ENCODE assay signal across 20 cellular contexts in genomic region chrX:71991164-71991563, GRCh38.
A peak's percentile ranks its signal among the peaks of the same experiment; 100 is the strongest.
DNase-seq lines count a peak whose midpoint lies in the region; ATAC-seq and TF ChIP-seq lines count a peak whose summit lies in the region.
"Had no signal": no experiment of that assay in that cellular context is flagged by ENCODE, and none has a peak within 500 bp of the region (broad histone marks: within the 10 kb centered on the region; RNA-seq: fewer than 3 reads in every experiment).

No MANE protein-coding gene starts in this region.

- 24% methylated on average over 3 of the region's 4 CpGs; no CpG with 5 or more reads in 1 of the 2 experiments for WGBS in endodermal cell (ENCODE audit: insufficient coverage in 1 of 2, insufficient read length in 1 of 2), 2 experiments

- H3K4me1 ChIP-seq in GM23338 (ENCODE audit: insufficient read depth) (peaks cover 14% of the 10 kb centered on the region; the same call in 1 of the 2 replicates), PC-3 (ENCODE audit: insufficient read depth, low read length) (peaks cover 13% of the 10 kb centered on the region; the same call in 1 of the 2 replicates), endodermal cell (ENCODE audit: control insufficient read depth, insufficient read depth, low read length) (no peaks in the 10 kb centered on the region), rectal smooth muscle tissue (ENCODE audit: control insufficient read depth, insufficient read depth, low read length) (no peaks in the 10 kb centered on the region)
- H3K4me1 ChIP-seq: A549, BE2C had no signal

- peaks cover 19% of the 10 kb centered on the region for H3K27me3 Mint-ChIP-seq in GM23338 (ENCODE audit: insufficient read depth, low read depth, poor library complexity)
- H3K27me3 Mint-ChIP-seq in endodermal cell (ENCODE audit: insufficient read depth): no peaks in the 10 kb centered on the region
- H3K27me3 Mint-ChIP-seq in osteocyte (ENCODE audit: unreplicated experiment): no peaks in the 10 kb centered on the region
- H3K27me3 Mint-ChIP-seq in T-helper 2 cell treated with Interferon-gamma antibody and Interleukin-4, amounts not matched to agents 5 μg/mL and 100 μg/mL, for 36 hours (ENCODE audit: low read depth): no peaks in the 10 kb centered on the region
- H3K27me3 Mint-ChIP-seq: CD4-positive, alpha-beta memory T cell had no signal

- no peak; the same call in 2 of the 3 replicates for ATAC-seq in GM23338
- ATAC-seq in PC-3: peak; percentile 49
- ATAC-seq: A549 had no signal

- intact Hi-C loops in PC-3 (cut with micrococcal nuclease): no loop called here

- H3K36me3 ChIP-seq in GM23338 (ENCODE audit: insufficient read depth): no peaks in the 10 kb centered on the region
- H3K36me3 ChIP-seq in PC-3 (ENCODE audit: low read depth, low read length): no peaks in the 10 kb centered on the region
- H3K36me3 ChIP-seq in endodermal cell (ENCODE audit: control insufficient read depth, insufficient read depth, low read length): no peaks in the 10 kb centered on the region
- no peaks in the 10 kb centered on the region for H3K36me3 ChIP-seq in rectal smooth muscle tissue (ENCODE audit: control insufficient read depth, insufficient read depth, low read length)
- H3K36me3 ChIP-seq: BE2C had no signal

- H2AFZ ChIP-seq in GM23338: no peak overlapping the region
- H2AFZ ChIP-seq in PC-3 (ENCODE audit: low read length): no peak overlapping the region
- H2AFZ ChIP-seq: GM23248 had no signal

- BruUV-seq in PC-3 (replicated peaks; lab: Mats Ljungman, UMichigan): no TSS peak

- peaks cover 48% of the 10 kb centered on the region for H3K4me1 Mint-ChIP-seq in GM23338
- peaks cover 27% of the 10 kb centered on the region for H3K4me1 Mint-ChIP-seq in endodermal cell
- H3K4me1 Mint-ChIP-seq in osteocyte (ENCODE audit: unreplicated experiment): peaks cover 36% of the 10 kb centered on the region
- H3K4me1 Mint-ChIP-seq in T-helper 2 cell treated with Interferon-gamma antibody and Interleukin-4, amounts not matched to agents 5 μg/mL and 100 μg/mL, for 36 hours (ENCODE audit: low read depth): no peaks in the 10 kb centered on the region
- H3K4me1 Mint-ChIP-seq: IgD-negative memory B cell had no signal

- H3K4me2 ChIP-seq in GM23338 (peak overlapping the region; percentile 20; the same call in 1 of the 2 replicates), PC-3 (ENCODE audit: low read length) (peak overlapping the region; percentile 31; the same call in 1 of the 2 replicates)
- H3K4me2 ChIP-seq: A549 had no signal

- DNase-seq in GM23338 (ENCODE audit: low spot score): peak; percentile 6
- DNase-seq in PC-3: peak; percentile 27
- peak; percentile 52 for DNase-seq in endodermal cell
- DNase-seq in osteocyte (ENCODE audit: extremely low spot score, unreplicated experiment): no peak
- no peak for DNase-seq in RPMI8226
- DNase-seq in HuH-7 (ENCODE audit: low spot score): no peak
- no peak for DNase-seq in T-helper 2 cell treated with Interferon-gamma antibody and Interleukin-4, amounts not matched to agents 5 μg/mL and 100 μg/mL, for 36 hours (ENCODE audit: low spot score)
- DNase-seq: BE2C; CD4-positive, alpha-beta memory T cell; COR-L47; DND-41; GF-D8; GM23248; H9; KG1 had no signal

- H3K9ac ChIP-seq in PC-3 (ENCODE audit: low read length) (peak overlapping the region; percentile 32; the same call in 1 of the 2 replicates), endodermal cell (ENCODE audit: extremely low read depth, low read length, poor library complexity, severe bottlenecking) (no peak overlapping the region), rectal smooth muscle tissue (ENCODE audit: low read length) (no peak overlapping the region)
- H3K9ac ChIP-seq: GM23248 had no signal

- CTCF ChIA-PET in PC-3 (lab: Charles Lee): no interaction called here

- H4K20me1 ChIP-seq in GM23338 (replicated peaks; ENCODE audit: insufficient read depth): no peaks in the 10 kb centered on the region; the same call in none of the 2 replicates
- no peaks in the 10 kb centered on the region for H4K20me1 ChIP-seq in PC-3 (ENCODE audit: low read length)

- peaks cover 2% of the 10 kb centered on the region; the same call in 2 of the 3 replicates for H3K9me3 Mint-ChIP-seq in GM23338
- peaks cover 79% of the 10 kb centered on the region for H3K9me3 Mint-ChIP-seq in endodermal cell
- H3K9me3 Mint-ChIP-seq in osteocyte (ENCODE audit: unreplicated experiment): peaks cover 15% of the 10 kb centered on the region
- no peaks in the 10 kb centered on the region for H3K9me3 Mint-ChIP-seq in T-helper 2 cell treated with Interferon-gamma antibody and Interleukin-4, amounts not matched to agents 5 μg/mL and 100 μg/mL, for 36 hours
- H3K9me3 Mint-ChIP-seq: CD4-positive, alpha-beta memory T cell; IgD-negative memory B cell had no signal

- no peak for TF ChIP-seq CTCF in GM23338 (conservative IDR thresholded peaks at IDR 0.05; ENCODE audit: low read depth in 2 of 2)
- TF ChIP-seq CTCF in PC-3 (conservative IDR thresholded peaks at IDR 0.05; ENCODE audit: low read depth, low read length): no peak
- no peak for TF ChIP-seq CTCF in endodermal cell (conservative IDR thresholded peaks at IDR 0.05)
- TF ChIP-seq CTCF in osteocyte (IDR thresholded peaks at IDR 0.05): no peak

- H3K36me3 Mint-ChIP-seq in GM23338 (ENCODE audit: low read depth) (peaks cover 5% of the 10 kb centered on the region; the same call in 2 of the 3 replicates), endodermal cell (ENCODE audit: low read depth) (peaks cover 4% of the 10 kb centered on the region), osteocyte (ENCODE audit: unreplicated experiment) (no peaks in the 10 kb centered on the region)
- no peaks in the 10 kb centered on the region for H3K36me3 Mint-ChIP-seq in T-helper 2 cell treated with Interferon-gamma antibody and Interleukin-4, amounts not matched to agents 5 μg/mL and 100 μg/mL, for 36 hours (ENCODE audit: low read depth)
- H3K36me3 Mint-ChIP-seq: CD4-positive, alpha-beta memory T cell; IgD-negative memory B cell had no signal

- H3K9me3 ChIP-seq in PC-3 (ENCODE audit: low read length) (0 out of 2 replicates have a peak, but pooled peaks cover 3% of the 10 kb centered on the region), endodermal cell (ENCODE audit: control insufficient read depth, low read length) (peaks cover 6% of the 10 kb centered on the region)
- H3K9me3 ChIP-seq: A549, BE2C had no signal

- H3K9me2 ChIP-seq in GM23338 (ENCODE audit: insufficient read depth): no peaks in the 10 kb centered on the region
- no peaks in the 10 kb centered on the region for H3K9me2 ChIP-seq in PC-3 (replicated peaks; ENCODE audit: low read length)

- POLR2A ChIA-PET in PC-3 (lab: Charles Lee; ENCODE audit: unreplicated experiment): no interaction called here

- H3K4me3 Mint-ChIP-seq in GM23338 (no peak overlapping the region; the same call in 2 of the 3 replicates), endodermal cell (no peak overlapping the region), osteocyte (ENCODE audit: unreplicated experiment) (no peak overlapping the region)
- no peak overlapping the region for H3K4me3 Mint-ChIP-seq in T-helper 2 cell treated with Interferon-gamma antibody and Interleukin-4, amounts not matched to agents 5 μg/mL and 100 μg/mL, for 36 hours
- H3K4me3 Mint-ChIP-seq: CD4-positive, alpha-beta memory T cell; IgD-negative memory B cell had no signal

- H3K79me2 ChIP-seq in GM23338 (replicated peaks; ENCODE audit: insufficient read depth): no peaks in the 10 kb centered on the region; the same call in 1 of the 2 replicates
- H3K79me2 ChIP-seq in PC-3 (ENCODE audit: low read length): no peaks in the 10 kb centered on the region

- H3K4me3 ChIP-seq in GM23338: no peak overlapping the region
- H3K4me3 ChIP-seq in PC-3 (ENCODE audit: low read length): no peak overlapping the region
- no peak overlapping the region for H3K4me3 ChIP-seq in endodermal cell (ENCODE audit: low read length)
- no peak overlapping the region for H3K4me3 ChIP-seq in rectal smooth muscle tissue (ENCODE audit: low read length)
- H3K4me3 ChIP-seq: A549, GM23248 had no signal

- H3F3A ChIP-seq in GM23338 (replicated peaks; ENCODE audit: low read depth): no peaks in the 10 kb centered on the region
- H3F3A ChIP-seq in PC-3 (ENCODE audit: low read length, unreplicated experiment): no peaks in the 10 kb centered on the region

- no peak overlapping the region for H3K27ac Mint-ChIP-seq in GM23338
- H3K27ac Mint-ChIP-seq in endodermal cell: no peak overlapping the region
- no peak overlapping the region for H3K27ac Mint-ChIP-seq in osteocyte (ENCODE audit: unreplicated experiment)
- no peak overlapping the region for H3K27ac Mint-ChIP-seq in T-helper 2 cell treated with Interferon-gamma antibody and Interleukin-4, amounts not matched to agents 5 μg/mL and 100 μg/mL, for 36 hours
- H3K27ac Mint-ChIP-seq: IgD-negative memory B cell had no signal

- no peaks in the 10 kb centered on the region for H3K27me3 ChIP-seq in GM23338 (ENCODE audit: insufficient read depth)
- no peaks in the 10 kb centered on the region for H3K27me3 ChIP-seq in PC-3 (ENCODE audit: low read length)
- no peaks in the 10 kb centered on the region for H3K27me3 ChIP-seq in endodermal cell (ENCODE audit: control insufficient read depth, insufficient read depth, low read length, poor library complexity, severe bottlenecking)
- H3K27me3 ChIP-seq in rectal smooth muscle tissue (ENCODE audit: control insufficient read depth, insufficient read depth, low read length): peaks cover 2% of the 10 kb centered on the region
- H3K27me3 ChIP-seq: BE2C had no signal

- H3K27ac ChIP-seq in GM23338 (ENCODE audit: low read depth): no peak overlapping the region
- peak overlapping the region; percentile 49 for H3K27ac ChIP-seq in PC-3 (ENCODE audit: low read length)
- no peak overlapping the region for H3K27ac ChIP-seq in endodermal cell (ENCODE audit: low read depth, low read length)
- peak overlapping the region; percentile 40 for H3K27ac ChIP-seq in rectal smooth muscle tissue (ENCODE audit: low read depth, low read length)
- H3K27ac ChIP-seq: A549, C4-2B, GM23248, HL-60 had no signal

TF ChIP-seq in GM23338, 12 proteins besides CTCF, POLR2A, EP300 and RAD21:
- TF ChIP-seq CREB1 (CRISPR knock-in tag; IDR thresholded peaks at IDR 0.05; ENCODE audit: low read depth): no peak
- no peak for TF ChIP-seq NANOG (IDR thresholded peaks at IDR 0.05; ENCODE audit: borderline replicate concordance)
- no peak for TF ChIP-seq EZH2 (IDR thresholded peaks at IDR 0.05; ENCODE audit: low read depth, unreplicated experiment)
- no peak for TF ChIP-seq EZH2phosphoT487 (IDR thresholded peaks at IDR 0.05; ENCODE audit: unreplicated experiment)
- TF ChIP-seq POLR2AphosphoS5 (IDR thresholded peaks at IDR 0.05; ENCODE audit: low read depth): no peak

Comparison
In these comparisons a context has a peak if more than half of its experiments do, and no peak if none do; other contexts are left out.
1. DNase-seq: peak in GM23338 (single experiment), PC-3 (single experiment) and endodermal cell (single experiment); none in osteocyte (single experiment), RPMI8226 (single experiment), HuH-7 (single experiment) and T-helper 2 cell treated with Interferon-gamma antibody and Interleukin-4, amounts not matched to agents 5 μg/mL and 100 μg/mL, for 36 hours (single experiment).
2. H3K27ac ChIP-seq: peak in PC-3 (single experiment) and rectal smooth muscle tissue (single experiment); none in GM23338 (single experiment) and endodermal cell (single experiment).